20 cellular contexts compared by ENCODE assay signal in the genomic region with DNA sequence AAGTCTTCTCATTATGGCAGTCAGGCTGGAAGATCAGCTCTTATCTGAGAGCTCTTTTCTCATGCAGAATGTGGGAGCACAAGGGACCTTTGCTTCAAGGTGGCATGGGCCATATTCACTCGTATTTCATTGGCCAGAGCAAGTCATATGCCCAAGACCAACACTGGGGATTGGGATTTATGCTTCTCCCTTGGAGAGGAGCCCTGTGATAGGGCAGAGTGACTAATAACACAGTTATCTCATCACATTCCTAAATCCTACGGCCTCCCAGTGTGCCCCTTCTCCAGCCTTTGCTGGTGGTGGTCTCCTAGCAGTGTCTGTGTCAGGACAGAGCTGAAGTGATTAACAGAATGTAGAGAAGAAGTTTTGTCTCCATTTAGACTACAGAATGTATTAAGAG. TPM values are rescaled to one million over a fixed set of nuclear protein-coding genes. Genes with fewer than 3 reads are reported as not detected.
A peak's percentile ranks its signal among the peaks of the same experiment; 100 is the strongest.
DNase-seq lines count a peak whose midpoint lies in the region; TF ChIP-seq lines count a peak whose summit lies in the region.
"Had no signal": no experiment of that assay in that cellular context is flagged by ENCODE, and none has a peak within 500 bp of the region (broad histone marks: within the 10 kb centered on the region; RNA-seq: fewer than 3 reads in every experiment).

No MANE protein-coding gene starts in this region.

- no peak overlapping the region for H3K9ac ChIP-seq in endodermal cell (ENCODE audit: extremely low read depth, low read length, poor library complexity, severe bottlenecking)

- 98% methylated on average over 2 of the region's 2 CpGs; no CpG with 5 or more reads in 1 of the 2 experiments for WGBS in endodermal cell (ENCODE audit: insufficient coverage in 1 of 2, insufficient read length in 1 of 2), 2 experiments

- no peaks in the 10 kb centered on the region for H3K4me1 ChIP-seq in endodermal cell (ENCODE audit: control insufficient read depth, insufficient read depth, low read length)
- H3K4me1 ChIP-seq: BE2C had no signal

- DNase-seq in ELR (ENCODE audit: low read depth) (peak; percentile 3), M059J (ENCODE audit: low read depth) (peak; percentile 9), endodermal cell (no peak), kidney tubule cell (ENCODE audit: low spot score) (peak; percentile 4), UCSD-AML1 (lab: John Stamatoyannopoulos, UW; ENCODE audit: unreplicated experiment) (no peak), AG20443 (ENCODE audit: low spot score) (no peak), NCI-H1930 (lab: John Stamatoyannopoulos, UW) (no peak)
- DNase-seq: BE2C; C1 segment of cervical spinal cord; CD4-positive, CD25-positive, alpha-beta regulatory T cell; CD8-positive, alpha-beta memory T cell; COR-L47; DMS 273 treated with DMSO at 0.1 percent for 48 hours; GOT3; H9; IMR-90 had no signal

- TF ChIP-seq CTCF in endodermal cell (conservative IDR thresholded peaks at IDR 0.05): no peak

- H3K4me1 Mint-ChIP-seq in endodermal cell: peaks cover 6% of the 10 kb centered on the region
- H3K4me1 Mint-ChIP-seq: CD4-positive, CD25-positive, alpha-beta regulatory T cell; CD8-positive, alpha-beta memory T cell had no signal

- H3K36me3 Mint-ChIP-seq in endodermal cell (ENCODE audit: low read depth): no peaks in the 10 kb centered on the region
- H3K36me3 Mint-ChIP-seq: CD4-positive, CD25-positive, alpha-beta regulatory T cell; CD8-positive, alpha-beta memory T cell had no signal

- no peaks in the 10 kb centered on the region for H3K9me3 ChIP-seq in endodermal cell (ENCODE audit: control insufficient read depth, low read length)
- H3K9me3 ChIP-seq: BE2C had no signal

- H3K27ac ChIP-seq in endodermal cell (ENCODE audit: low read depth, low read length): no peak overlapping the region
- H3K27ac ChIP-seq: HL-60 had no signal

- H3K9me3 Mint-ChIP-seq in endodermal cell: no peaks in the 10 kb centered on the region
- H3K9me3 Mint-ChIP-seq: CD4-positive, CD25-positive, alpha-beta regulatory T cell had no signal

- no peaks in the 10 kb centered on the region for H3K36me3 ChIP-seq in endodermal cell (ENCODE audit: control insufficient read depth, insufficient read depth, low read length)
- H3K36me3 ChIP-seq: BE2C had no signal

- H3K4me3 Mint-ChIP-seq in endodermal cell: no peak overlapping the region
- H3K4me3 Mint-ChIP-seq: CD4-positive, CD25-positive, alpha-beta regulatory T cell; CD8-positive, alpha-beta memory T cell; H9 had no signal

- H3K4me3 ChIP-seq in endodermal cell (ENCODE audit: low read length): peak overlapping the region; percentile 12
- H3K4me3 ChIP-seq: GM12878, K562 had no signal

- no peaks in the 10 kb centered on the region for H3K27me3 Mint-ChIP-seq in endodermal cell (ENCODE audit: insufficient read depth)
- H3K27me3 Mint-ChIP-seq: CD4-positive, CD25-positive, alpha-beta regulatory T cell had no signal

- H3K27me3 ChIP-seq in endodermal cell (ENCODE audit: control insufficient read depth, insufficient read depth, low read length, poor library complexity, severe bottlenecking): no peaks in the 10 kb centered on the region
- H3K27me3 ChIP-seq: BE2C had no signal

- H3K27ac Mint-ChIP-seq in endodermal cell: no peak overlapping the region
- H3K27ac Mint-ChIP-seq: CD4-positive, CD25-positive, alpha-beta regulatory T cell; CD8-positive, alpha-beta memory T cell; H9 had no signal

RNA-seq across cellular contexts. Expression of a gene that starts 48.6 kb away (rescaled TPM):
- 0.59 and 0.81 TPM in 2 replicates for total RNA-seq in M059J (2014; rRNA removed; shearing (Covaris generic))
- 1 to 10 TPM in 1 of 2 donors, under 1 TPM in 1; 0.81 to 2.2 TPM for total RNA-seq in endodermal cell
- 0.82 TPM for polyA plus RNA-seq in endodermal cell (2013, experiment 1 of 2)
- 0.79 TPM for polyA plus RNA-seq in endodermal cell (2013, experiment 2 of 2)
- total RNA-seq: A172; CD4-positive, CD25-positive, alpha-beta regulatory T cell; CD8-positive, alpha-beta memory T cell; GM12878; IMR-90; K562 had no signal
- polyA plus RNA-seq: CD8-positive, alpha-beta memory T cell; IMR-90 had no signal

Comparison
In these comparisons a context has a peak if more than half of its experiments do, and no peak if none do; other contexts are left out.
1. DNase-seq: peak in ELR (single experiment), M059J (single experiment) and kidney tubule cell (single experiment); none in endodermal cell (single experiment), UCSD-AML1 (single experiment), AG20443 (single experiment) and NCI-H1930 (0 of 2).